8 cellular contexts compared by ENCODE assay signal in genomic region chr11:110296226-110297081, GRCh38. TPM values are rescaled to one million over a fixed set of nuclear protein-coding genes. Genes with fewer than 3 reads are reported as not detected.
DNase-seq lines count a peak whose midpoint lies in the region; ATAC-seq and TF ChIP-seq lines count a peak whose summit lies in the region.

Gene RDX, minus strand, starts transcription at chr11:110296614. Its CDS starts 16,922 bp downstream, at chr11:110279692.

- no peak within 1 kb of the TSS for H3K27ac ChIP-seq in CD4-positive, alpha-beta T cell (ENCODE audit: low read depth, low read length)

- H3K4me1 Mint-ChIP-seq in CD4-positive, alpha-beta T cell (ENCODE audit: low read depth), result peaks cover 37% of the 10 kb centered on the region
- peaks cover 45% of the 10 kb centered on the region for H3K4me1 Mint-ChIP-seq in mesothelial cell of epicardium

- no peaks in the 10 kb centered on the region for H3K9me3 ChIP-seq in CD4-positive, alpha-beta T cell (ENCODE audit: control insufficient read depth, low read length)

- peak; percentile 65 for ATAC-seq in CD4-positive, alpha-beta T cell (ENCODE audit: poor library complexity)
- ATAC-seq in GM19324 (IDR thresholded peaks at IDR 0.05; ENCODE audit: low FRiP score, unreplicated experiment) (peak; percentile 81), HG03442 (IDR thresholded peaks at IDR 0.05; ENCODE audit: unreplicated experiment) (peak; percentile 63)

- no peak for TF ChIP-seq CTCF in CD4-positive, alpha-beta T cell (IDR thresholded peaks at IDR 0.05)
- no peak for TF ChIP-seq CTCF in mesothelial cell of epicardium (IDR thresholded peaks at IDR 0.05; ENCODE audit: unreplicated experiment)

- H3K9me3 Mint-ChIP-seq in CD4-positive, alpha-beta T cell, result no peaks in the 10 kb centered on the region
- H3K9me3 Mint-ChIP-seq in mesothelial cell of epicardium, result no peaks in the 10 kb centered on the region

- peak within 1 kb of the TSS; percentile 91 for H3K4me3 Mint-ChIP-seq in CD4-positive, alpha-beta T cell
- peak within 1 kb of the TSS; percentile 89 for H3K4me3 Mint-ChIP-seq in mesothelial cell of epicardium

- no peaks in the 10 kb centered on the region for H3K36me3 Mint-ChIP-seq in CD4-positive, alpha-beta T cell (ENCODE audit: low read depth)
- no peaks in the 10 kb centered on the region for H3K36me3 Mint-ChIP-seq in mesothelial cell of epicardium

- H3K27me3 Mint-ChIP-seq in CD4-positive, alpha-beta T cell, result no peaks in the 10 kb centered on the region
- H3K27me3 Mint-ChIP-seq in mesothelial cell of epicardium (ENCODE audit: low read depth), result peaks cover 7% of the 10 kb centered on the region

- intact Hi-C loops in CD4-positive, alpha-beta T cell (cut with DNase I, micrococcal nuclease), result loop anchor here (5.0 to 10.0 kb wide), 3 partner anchors 94 to 1468 kb away; partner anchors contain the start of gene PPP2R1B (in 1 of the 2)

- peak; percentile 9 to 65 (median 38) for DNase-seq in CD4-positive, alpha-beta T cell
- peak; percentile 55 to 76 for DNase-seq in NOMO-1 (lab: John Stamatoyannopoulos, UW; ENCODE audit: unreplicated experiment in 2 of 2)
- peak; percentile 80 for DNase-seq in activated CD8-positive, alpha-beta memory T cell treated with anti-CD3 and anti-CD28 coated beads, Interleukin-2, amount 50 U/mL, for 48 hours
- peak; percentile 94 for DNase-seq in epidermal melanocyte (ENCODE audit: insufficient read length, low spot score)
- peak; percentile 62 to 76 for DNase-seq in mesothelial cell of epicardium (ENCODE audit: low spot score in 2 of 2, unreplicated experiment in 2 of 2)
- DNase-seq in stimulated activated CD8-positive, alpha-beta memory T cell treated with anti-CD3 and anti-CD28 coated beads, Interleukin-2, amount 100 ng/mL, for 1 hour (ENCODE audit: low read depth in 2 of 2), result peak; percentile 15 to 18

- CTCF ChIA-PET in CD4-positive, alpha-beta T cell (lab: Charles Lee), result interaction anchor here (0.6 to 1.0 kb wide), 4 partner anchors 133 to 1743 kb away, joined by 3 read pairs; partner anchors contain the start of gene FDX1

- POLR2A ChIA-PET in CD4-positive, alpha-beta T cell (lab: Charles Lee), result interaction anchor here (1.0 to 2.1 kb wide), 3 partner anchors 23 to 134 kb away, joined by 3 to 9 read pairs (median 3); partner anchors contain the start of gene FDX1

- H3K27me3 ChIP-seq in CD4-positive, alpha-beta T cell (ENCODE audit: control insufficient read depth, insufficient read depth, low read length), result no peaks in the 10 kb centered on the region

- H3K27ac Mint-ChIP-seq in CD4-positive, alpha-beta T cell, result peak within 1 kb of the TSS; percentile 63
- peak within 1 kb of the TSS; percentile 95 for H3K27ac Mint-ChIP-seq in mesothelial cell of epicardium

RNA-seq across cellular contexts. Expression of gene RDX, which starts in this region (rescaled TPM):
- total RNA-seq in CD4-positive, alpha-beta T cell, result 10 to 100 TPM; 11.4 to 14.2 TPM
- 117 to 127 TPM (median 126 TPM) in 3 replicates for total RNA-seq in mesothelial cell of epicardium

Comparison
In these comparisons a context has a peak if more than half of its experiments do, and no peak if none do; other contexts are left out.
1. DNase-seq: peak in every context shown above with its lines; median percentile 94 in epidermal melanocyte; 80 in activated CD8-positive, alpha-beta memory T cell treated with anti-CD3 and anti-CD28 coated beads, Interleukin-2, amount 50 U/mL, for 48 hours; 69 in mesothelial cell of epicardium; 66 in NOMO-1; 38 in CD4-positive, alpha-beta T cell; 16 in stimulated activated CD8-positive, alpha-beta memory T cell treated with anti-CD3 and anti-CD28 coated beads, Interleukin-2, amount 100 ng/mL, for 1 hour.